Comparison of ENCODE assay signal across 1 cellular context in genomic region chr22:31938258-31938657, GRCh38.
TF ChIP-seq lines count a peak whose summit lies in the region.

No MANE protein-coding gene starts in this region.

TF ChIP-seq in GM23338, 12 proteins besides CTCF, POLR2A, EP300 and RAD21 (continued from another document):
- TF ChIP-seq ZNF462 (CRISPR knock-in tag; IDR thresholded peaks at IDR 0.05) (no peak), POLR2AphosphoS5 (IDR thresholded peaks at IDR 0.05; ENCODE audit: low read depth) (no peak), NANOG (IDR thresholded peaks at IDR 0.05; ENCODE audit: borderline replicate concordance) (no peak)
